In the genomic region with DNA sequence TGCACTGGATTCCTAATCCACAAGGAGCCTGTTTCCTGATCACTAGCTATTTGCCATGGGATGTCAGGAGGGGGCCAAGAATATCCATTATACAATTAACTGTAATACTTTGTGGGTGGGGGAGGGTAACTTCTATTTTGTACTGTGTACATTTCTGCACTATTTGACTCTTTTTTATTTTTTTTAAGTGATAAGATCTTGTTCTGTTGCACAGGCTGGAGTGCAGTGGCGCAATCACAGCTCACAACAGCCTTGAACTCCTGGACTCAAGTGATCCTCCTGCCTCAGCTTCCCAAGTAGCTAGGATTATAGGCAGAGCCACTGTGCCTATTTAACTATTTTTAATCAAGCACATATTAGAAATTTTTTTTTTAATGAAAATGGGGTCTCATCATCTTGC, we compare ENCODE assay signal across 21 cellular contexts.
"Had no signal": no experiment of that assay in that cellular context is flagged by ENCODE, and none has a peak within 500 bp of the region (broad histone marks: within the 10 kb centered on the region; RNA-seq: fewer than 3 reads in every experiment).

No MANE protein-coding gene starts in this region.

- DNase-seq: esophagus squamous epithelium; foreskin melanocyte; head of caudate nucleus; kidney; left cardiac atrium; left ventricle myocardium superior; naive thymus-derived CD4-positive, alpha-beta T cell; nephron progenitor cell; psoas muscle; retina; spleen; stimulated activated CD4-positive, alpha-beta T cell treated with anti-CD3 and anti-CD28 coated beads, Interleukin-15, amount 100 ng/mL, for 24 hours; stimulated activated CD4-positive, alpha-beta T cell treated with anti-CD3 and anti-CD28 coated beads, Interleukin-1b, Interleukin-23, amount 100 ng/mL, for 48 hours; stimulated activated CD4-positive, alpha-beta T cell treated with anti-CD3 and anti-CD28 coated beads, Interleukin-4, amount 100 ng/mL, for 24 hours; testis; upper lobe of right lung had no signal

- H3K9me3 ChIP-seq: esophagus squamous epithelium, psoas muscle, spleen, testis, tibial nerve, upper lobe of right lung had no signal

- ATAC-seq: left cardiac atrium; left ventricle myocardium superior; naive thymus-derived CD4-positive, alpha-beta T cell; psoas muscle; sciatic nerve; stimulated activated memory B cell treated with anti-CD40 and anti-IgM and Interleukin-4, amounts not matched to agents 10 μg/mL and 1 μg/mL and 100 μg/mL, for 72 hours; upper lobe of right lung had no signal

- H3K27ac ChIP-seq: esophagus squamous epithelium, hepatocyte, parathyroid adenoma, psoas muscle, spleen, testis, tibial nerve, upper lobe of right lung had no signal

- H3K9ac ChIP-seq: parathyroid adenoma had no signal

- H3K4me1 ChIP-seq: parathyroid adenoma, psoas muscle, testis, upper lobe of right lung had no signal

- H3K27me3 ChIP-seq: esophagus squamous epithelium, hepatocyte, spleen, testis, tibial nerve, upper lobe of right lung had no signal

- H3K4me3 ChIP-seq: esophagus squamous epithelium, hepatocyte, psoas muscle, spleen, testis, tibial nerve, upper lobe of right lung had no signal

- H3K36me3 ChIP-seq: esophagus squamous epithelium, spleen, tibial nerve, upper lobe of right lung had no signal
